ENCODE assay signal across 16 cellular contexts in genomic region chr18:49360582-49360981, GRCh38.
DNase-seq lines count a peak whose midpoint lies in the region; ATAC-seq, FAIRE-seq and TF ChIP-seq lines count a peak whose summit lies in the region.
"Had no signal": no experiment of that assay in that cellular context is flagged by ENCODE, and none has a peak within 500 bp of the region (broad histone marks: within the 10 kb centered on the region; RNA-seq: fewer than 3 reads in every experiment).

No MANE protein-coding gene starts in this region.

- H3K27me3 ChIP-seq in DND-41 (ENCODE audit: insufficient read depth, low read length, poor library complexity), result no peaks in the 10 kb centered on the region
- H3K27me3 ChIP-seq: upper lobe of left lung had no signal

- H4K20me1 ChIP-seq in DND-41 (ENCODE audit: insufficient read depth, low read length), result no peaks in the 10 kb centered on the region

- no peaks in the 10 kb centered on the region for H3K9me3 ChIP-seq in DND-41 (ENCODE audit: insufficient read depth, low read length, severe bottlenecking)
- H3K9me3 ChIP-seq: upper lobe of left lung had no signal

- H3K4me3 Mint-ChIP-seq in activated T-helper 17 cell treated with anti-CD3 and anti-CD28 coated beads, Interleukin-2, amount 50 U/mL, for 72 hours, result no peak overlapping the region
- H3K4me3 Mint-ChIP-seq: natural killer cell had no signal

- FAIRE-seq in GM19239 (lab: Jason Lieb, UNC) (peak; percentile 14), frontal cortex (lab: Jason Lieb, UNC) (no peak)

- H3K4me1 ChIP-seq in DND-41 (ENCODE audit: insufficient read depth, low read length), result peaks cover 9% of the 10 kb centered on the region
- H3K4me1 ChIP-seq: upper lobe of left lung had no signal

- H3K27me3 Mint-ChIP-seq in activated T-helper 17 cell treated with anti-CD3 and anti-CD28 coated beads, Interleukin-2, amount 50 U/mL, for 72 hours, result no peaks in the 10 kb centered on the region

- H3K4me1 Mint-ChIP-seq in activated T-helper 17 cell treated with anti-CD3 and anti-CD28 coated beads, Interleukin-2, amount 50 U/mL, for 72 hours, result peaks cover 21% of the 10 kb centered on the region

- peaks cover 26% of the 10 kb centered on the region; the same call in 1 of the 2 replicates for H3K36me3 ChIP-seq in DND-41 (ENCODE audit: insufficient read depth, low read length)

- no peak overlapping the region for H3K4me2 ChIP-seq in DND-41 (ENCODE audit: insufficient read depth, low read length)

- no peak for TF ChIP-seq CTCF in DND-41 (IDR thresholded peaks at IDR 0.05; ENCODE audit: borderline replicate concordance, extremely low read depth, low read length, poor library complexity, severe bottlenecking)

- H3K79me2 ChIP-seq in DND-41 (ENCODE audit: insufficient read depth, low read length), result no peaks in the 10 kb centered on the region

- ATAC-seq in DND-41 (ENCODE audit: insufficient read depth, low read depth) (peak; percentile 89), HG03175 (IDR thresholded peaks at IDR 0.05; ENCODE audit: unreplicated experiment) (peak; percentile 45), HG03025 (IDR thresholded peaks at IDR 0.05; ENCODE audit: low FRiP score, unreplicated experiment) (no peak)
- ATAC-seq in activated T-helper 17 cell treated with anti-CD3 and anti-CD28 coated beads, Interleukin-2, amount 50 U/mL, for 72 hours (replicated peaks), result peak; percentile 66
- ATAC-seq: left ventricle myocardium superior had no signal

- no peak overlapping the region for H3K4me3 ChIP-seq in DND-41 (ENCODE audit: low read depth in 1 of 2, low read length in 2 of 2)
- H3K4me3 ChIP-seq: SK-N-MC, upper lobe of left lung had no signal

- peak overlapping the region; percentile 62; the same call in 1 of the 2 replicates for H3K27ac ChIP-seq in DND-41 (ENCODE audit: low read length)
- H3K27ac ChIP-seq: SK-N-MC, upper lobe of left lung, VCaP had no signal

- H3K27ac Mint-ChIP-seq in activated T-helper 17 cell treated with anti-CD3 and anti-CD28 coated beads, Interleukin-2, amount 50 U/mL, for 72 hours, result no peak overlapping the region

- peaks cover 37% of the 10 kb centered on the region for H3K36me3 Mint-ChIP-seq in activated T-helper 17 cell treated with anti-CD3 and anti-CD28 coated beads, Interleukin-2, amount 50 U/mL, for 72 hours (ENCODE audit: low read depth)
- H3K36me3 Mint-ChIP-seq: natural killer cell had no signal

- DNase-seq in DND-41, result no peak
- no peak for DNase-seq in GM19239 (ENCODE audit: insufficient read length, low spot score)
- DNase-seq in frontal cortex (ENCODE audit: low spot score in 2 of 2), result no peak
- DNase-seq in activated CD8-positive, alpha-beta memory T cell treated with anti-CD3 and anti-CD28 coated beads, Interleukin-2, amount 50 U/mL, for 48 hours, result no peak
- DNase-seq in head of caudate nucleus, result no peak
- DNase-seq: cortex of kidney; left ventricle myocardium superior; natural killer cell; NCI-H2171 treated with DMSO at 0.1 percent for 48 hours; stimulated activated CD8-positive, alpha-beta memory T cell treated with anti-CD3 and anti-CD28 coated beads, Interleukin-4, amount 100 ng/mL, for 48 hours; upper lobe of left lung had no signal

- H3K9ac ChIP-seq in DND-41 (ENCODE audit: low read depth, low read length), result no peak overlapping the region

- no peak overlapping the region for H2AFZ ChIP-seq in DND-41 (ENCODE audit: low read depth, low read length)

- intact Hi-C loops in head of caudate nucleus (cut with DNase I), result no loop called here

- H3K9me3 Mint-ChIP-seq in activated T-helper 17 cell treated with anti-CD3 and anti-CD28 coated beads, Interleukin-2, amount 50 U/mL, for 72 hours, result no peaks in the 10 kb centered on the region
- H3K9me3 Mint-ChIP-seq: natural killer cell had no signal
